Comparison of ENCODE assay signal across 27 cellular contexts in the genomic region with DNA sequence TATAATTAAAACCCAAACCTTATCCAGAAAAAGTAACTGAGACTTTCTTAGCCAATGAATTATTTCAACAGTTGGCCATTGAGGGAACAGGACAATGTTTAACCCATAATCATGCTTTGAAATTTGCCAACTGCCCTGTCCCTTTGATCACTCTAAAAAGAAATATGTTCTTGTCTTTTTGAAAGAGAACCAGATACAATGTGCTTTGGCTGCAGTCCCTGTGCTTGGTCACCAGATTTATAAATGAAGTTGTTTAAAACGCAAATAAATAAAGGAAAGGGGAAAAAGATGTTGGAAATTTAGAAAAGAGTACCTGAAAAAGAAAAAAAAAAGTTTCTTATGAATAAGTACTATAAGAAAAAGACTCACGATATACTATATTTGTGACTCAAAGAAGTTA.
"Had no signal": no experiment of that assay in that cellular context is flagged by ENCODE, and none has a peak within 500 bp of the region (broad histone marks: within the 10 kb centered on the region; RNA-seq: fewer than 3 reads in every experiment).

No MANE protein-coding gene starts in this region.

- H3K36me3 ChIP-seq: brain microvascular endothelial cell, MG63, SJCRH30 had no signal

- DNase-seq: activated CD4-positive, alpha-beta T cell treated with anti-CD3 and anti-CD28 coated beads for 4 hours; activated CD8-positive, alpha-beta T cell treated with anti-CD3 and anti-CD28 coated beads, Interleukin-2, amount 10 ng/mL, durations not matched to agents 7 days and 5 days; activated effector memory CD4-positive, alpha-beta T cell treated with anti-CD3 and anti-CD28 coated beads, Interleukin-2, amount 50 U/mL, for 16 hours; activated naive CD4-positive, alpha-beta T cell treated with Interleukin-2 at 50 U/mL for 16 hours; activated T-cell treated with anti-CD3 and anti-CD28 coated beads, Interleukin-2, amount 50 U/mL, for 24 hours; brain microvascular endothelial cell; MG63; NCI-H1105; NCI-H1436; NCI-H1694 treated with DMSO at 0.1 percent for 48 hours; NCI-H2029 treated with DMSO at 0.1 percent for 48 hours; NCI-H345; NCI-H510A; NCI-H526 treated with DMSO at 0.1 percent for 48 hours; NCI-H82; OCI-M1; RPMI8226; SJCRH30; SW 1271 had no signal

- H3K27me3 ChIP-seq: brain microvascular endothelial cell, MG63, SJCRH30 had no signal

- ATAC-seq: activated CD4-positive, CD25-positive, alpha-beta regulatory T cell treated with anti-CD3 and anti-CD28 coated beads, Interleukin-2, amount 50 U/mL, for 24 hours; activated CD8-positive, alpha-beta T cell treated with anti-CD3 and anti-CD28 coated beads, Interleukin-2, amount 10 ng/mL, durations not matched to agents 7 days and 5 days; HepG2; Panc1; Right ventricle myocardium inferior; SK-N-SH treated with all-trans-retinoic acid at 6 μM for 48 hours had no signal

- H3K36me3 Mint-ChIP-seq: activated naive CD8-positive, alpha-beta T cell had no signal

- H3K27ac Mint-ChIP-seq: activated CD8-positive, alpha-beta T cell treated with anti-CD3 and anti-CD28 coated beads, Interleukin-2, amount 10 ng/mL, durations not matched to agents 7 days and 5 days; activated naive CD8-positive, alpha-beta T cell; activated T-cell treated with anti-CD3 and anti-CD28 coated beads, Interleukin-2, amount 50 U/mL, for 24 hours; activated T-helper 1 cell treated with anti-CD3 and anti-CD28 coated beads, Interleukin-12 subunit alpha, Interleukin-12 subunit beta, Interleukin-2, Interleukin-4 antibody, amounts not matched to agents 30 ng/mL and 10 ng/mL and 1 ng/mL, durations not matched to agents 14 hours and 24 hours and 36 hours; T-helper 2 cell treated with Interferon-gamma antibody and Interleukin-4, amounts not matched to agents 5 μg/mL and 100 μg/mL, for 36 hours had no signal

- H3K4me3 ChIP-seq: MG63, SJCRH30 had no signal

- H3K4me1 ChIP-seq: SJCRH30 had no signal

- H3K27ac ChIP-seq: brain microvascular endothelial cell, SJCRH30 had no signal

- H3K27me3 Mint-ChIP-seq: activated naive CD8-positive, alpha-beta T cell; activated T-cell treated with anti-CD3 and anti-CD28 coated beads, Interleukin-2, amount 50 U/mL, for 24 hours had no signal

- H3K4me3 Mint-ChIP-seq: activated CD8-positive, alpha-beta T cell treated with anti-CD3 and anti-CD28 coated beads, Interleukin-2, amount 10 ng/mL, durations not matched to agents 7 days and 5 days; activated naive CD8-positive, alpha-beta T cell; activated T-cell treated with anti-CD3 and anti-CD28 coated beads, Interleukin-2, amount 50 U/mL, for 24 hours; activated T-helper 1 cell treated with anti-CD3 and anti-CD28 coated beads, Interleukin-12 subunit alpha, Interleukin-12 subunit beta, Interleukin-2, Interleukin-4 antibody, amounts not matched to agents 30 ng/mL and 10 ng/mL and 1 ng/mL, durations not matched to agents 14 hours and 24 hours and 36 hours; T-helper 2 cell treated with Interferon-gamma antibody and Interleukin-4, amounts not matched to agents 5 μg/mL and 100 μg/mL, for 36 hours had no signal
